10 cellular contexts compared by ENCODE assay signal in the genomic region with DNA sequence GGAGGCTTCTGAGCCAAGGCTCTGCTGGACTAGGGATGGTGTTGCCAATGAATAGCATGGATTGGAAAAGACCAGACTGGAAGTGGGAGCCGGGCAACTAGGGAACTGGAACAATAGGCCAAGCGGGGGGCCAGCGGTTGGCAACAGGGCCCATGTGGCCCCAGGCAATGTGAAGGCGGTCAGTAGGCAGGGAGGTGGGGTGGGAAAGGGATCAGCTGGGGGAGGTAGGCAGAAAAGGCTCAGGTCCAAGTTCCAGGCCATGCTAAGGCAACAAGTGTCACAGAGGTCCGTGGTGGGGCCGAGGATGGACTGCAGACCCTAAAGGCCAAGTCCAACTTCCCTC. TPM values are rescaled to one million over a fixed set of nuclear protein-coding genes. Genes with fewer than 3 reads are reported as not detected.
A peak's percentile ranks its signal among the peaks of the same experiment; 100 is the strongest.
DNase-seq lines count a peak whose midpoint lies in the region; ATAC-seq, FAIRE-seq and TF ChIP-seq lines count a peak whose summit lies in the region.
"Had no signal": no experiment of that assay in that cellular context is flagged by ENCODE, and none has a peak within 500 bp of the region (broad histone marks: within the 10 kb centered on the region; RNA-seq: fewer than 3 reads in every experiment).

No MANE protein-coding gene starts in this region.

- TF ChIP-seq CTCF in A549 (IDR thresholded peaks at IDR 0.05) (no peak), H1 (IDR thresholded peaks at IDR 0.05; ENCODE audit: control extremely low read depth in 1 of 3, insufficient read depth in 1 of 3, low read depth in 1 of 3, low read length in 3 of 3) (no peak), neural crest cell (conservative IDR thresholded peaks at IDR 0.05) (no peak)

- H4K8ac ChIP-seq in H1 (ENCODE audit: extremely low read depth, insufficient read depth, low read length), result no peak overlapping the region

- peak overlapping the region; percentile 54 for H3K27ac Mint-ChIP-seq in neural crest cell (ENCODE audit: unreplicated experiment)
- H3K27ac Mint-ChIP-seq: effector memory CD8-positive, alpha-beta T cell had no signal

- H3K4me3 Mint-ChIP-seq in neural crest cell, result peak overlapping the region; percentile 45
- H3K4me3 Mint-ChIP-seq: effector memory CD8-positive, alpha-beta T cell had no signal

- TF ChIP-seq EP300 in A549 (IDR thresholded peaks at IDR 0.05), result no peak
- TF ChIP-seq EP300 in H1 (IDR thresholded peaks at IDR 0.05; ENCODE audit: borderline replicate concordance in 1 of 2, low read depth in 2 of 2, low read length in 2 of 2), result no peak

- H3K79me2 ChIP-seq in H1 (ENCODE audit: control insufficient read depth in 1 of 2, insufficient read depth in 2 of 2, low read length in 2 of 2), result no peaks in the 10 kb centered on the region

- peaks cover 2 to 17% (median 7%) of the 10 kb centered on the region in 4 experiments; a peak in 3 of 8 replicates for H3K36me3 ChIP-seq in H1 (ENCODE audit: control insufficient read depth in 2 of 4, insufficient read depth in 4 of 4, low read length in 3 of 4)

- POLR2A ChIA-PET in A549 (lab: Yijun Ruan, JAX) (interaction anchor here (1.0 to 1.2 kb wide), 3 partner anchors 9 to 50 kb away, joined by 3 to 8 read pairs (median 3); a partner anchor contains a TSS), H1 (lab: Charles Lee; ENCODE audit: partially characterized antibody) (interaction anchor here (0.6 to 3.1 kb wide), 7 partner anchors 10 to 43 kb away, joined by 3 to 12 read pairs (median 7); no protein-coding TSS in a partner anchor)

- FAIRE-seq in A549 (lab: Jason Lieb, UNC) (no peak), H1 (lab: Jason Lieb, UNC) (no peak)

- H3K18ac ChIP-seq in H1 (ENCODE audit: extremely low read depth, low read length), result peak overlapping the region; percentile 52; the same call in 1 of the 2 replicates

- no peak for DNase-seq in A549 (ENCODE audit: low read depth in 1 of 2, low spot score in 1 of 2)
- DNase-seq in NCI-H146 treated with DMSO at 0.1 percent for 48 hours (lab: John Stamatoyannopoulos, UW; ENCODE audit: unreplicated experiment), result peak; percentile 67
- no peak for DNase-seq in H1 (ENCODE audit: low read depth in 1 of 2, low spot score in 2 of 2)
- DNase-seq in neural crest cell (ENCODE audit: low read depth, low spot score), result no peak
- DNase-seq in stimulated activated CD4-positive, alpha-beta T cell treated with anti-CD3 and anti-CD28 coated beads, Interleukin-1b, Interleukin-23, amount 100 ng/mL, for 48 hours, result no peak
- no peak for DNase-seq in activated gamma-delta T cell treated with Interleukin-2 at 50 U/mL for 16 hours
- DNase-seq in cerebellar cortex (ENCODE audit: low spot score), result no peak
- DNase-seq in GOT3 (lab: John Stamatoyannopoulos, UW), result no peak
- DNase-seq: activated CD4-positive, alpha-beta T cell treated with anti-CD3 and anti-CD28 coated beads, Interleukin-2, amount 50 U/mL, for 1 hour; effector memory CD8-positive, alpha-beta T cell had no signal

- H2AK5ac ChIP-seq in H1 (ENCODE audit: low read depth, low read length), result no peak overlapping the region; the same call in 1 of the 2 replicates

- H4K5ac ChIP-seq in H1 (ENCODE audit: insufficient read length, low read depth, low read length), result no peak overlapping the region

- CTCF ChIA-PET in A549 (lab: Yijun Ruan, JAX) (interaction anchor here (0.8 to 32.3 kb wide), 7 partner anchors 9 to 75 kb away, joined by 3 to 850 read pairs (median 5); no protein-coding TSS in a partner anchor), H1 (lab: Charles Lee; ENCODE audit: partially characterized antibody) (interaction anchor here (0.6 to 20.6 kb wide), 21 partner anchors 9 to 367 kb away, joined by 3 to 379 read pairs (median 4); a partner anchor contains a TSS)

- H2BK20ac ChIP-seq in H1 (ENCODE audit: low read length), result 0 out of 2 replicates have a peak overlapping the region, but pooled peaks have one; percentile 76

- peaks cover 7% of the 10 kb centered on the region for H3K36me3 Mint-ChIP-seq in neural crest cell (ENCODE audit: low read depth)

- peak overlapping the region; percentile 84 for H3K27ac ChIP-seq in A549
- no peak overlapping the region for H3K27ac ChIP-seq in H1 (ENCODE audit: low read depth, low read length)

- no peaks in the 10 kb centered on the region for H4K20me1 ChIP-seq in H1 (replicated peaks in 1 of 2; ENCODE audit: control insufficient read depth in 1 of 2, insufficient read depth in 2 of 2, low read length in 2 of 2)

- no peak overlapping the region for H2AFZ ChIP-seq in H1 (ENCODE audit: low read length)

- H3K4me3 ChIP-seq in A549 (no peak overlapping the region; the same call in 2 of the 3 replicates), H1 (ENCODE audit: extremely low read depth in 1 of 4, insufficient read depth in 2 of 4, low read depth in 3 of 4, low read length in 4 of 4) (no peak overlapping the region)

- 0 out of 2 replicates have a peak, but pooled peaks cover 2% of the 10 kb centered on the region for H3K79me1 ChIP-seq in H1 (ENCODE audit: low read depth, low read length)

- TF ChIP-seq RAD21 in A549 (conservative IDR thresholded peaks at IDR 0.05 in 1 of 2, IDR thresholded peaks at IDR 0.05 in 1 of 2), result no peak
- TF ChIP-seq RAD21 in H1 (IDR thresholded peaks at IDR 0.05 in 1 of 2, conservative IDR thresholded peaks at IDR 0.05 in 1 of 2; ENCODE audit: low read depth in 2 of 2, low read length in 2 of 2), result no peak

- H4K91ac ChIP-seq in H1 (replicated peaks; ENCODE audit: insufficient read length, low read length), result peak overlapping the region; percentile 49

- H3K4me2 ChIP-seq in A549 (peak overlapping the region; percentile 73), H1 (ENCODE audit: insufficient read depth in 1 of 2, low read depth in 2 of 2, low read length in 2 of 2) (peak overlapping the region in 1 of 2 experiments; percentile 61; a peak in 1 of 4 replicates)

- 0 out of 2 replicates have a peak overlapping the region, but pooled peaks have one; percentile 9 for H2BK5ac ChIP-seq in H1 (ENCODE audit: low read depth, low read length)

- ATAC-seq in A549, result peak in 1 of 2 experiments; percentile 24; a peak in 3 of 6 replicates
- ATAC-seq: effector memory CD8-positive, alpha-beta T cell had no signal

- no peak overlapping the region for H3K14ac ChIP-seq in H1 (ENCODE audit: insufficient read length)

- no peak overlapping the region for H2BK120ac ChIP-seq in H1 (replicated peaks; ENCODE audit: low read depth, low read length)

- H3K27me3 ChIP-seq in H1 (replicated peaks in 1 of 4; ENCODE audit: control insufficient read depth in 3 of 4, extremely low read depth in 1 of 4, insufficient read depth in 3 of 4, low read length in 3 of 4), result no peaks in the 10 kb centered on the region

- H3K4ac ChIP-seq in H1 (replicated peaks; ENCODE audit: insufficient read length, low read depth, low read length), result no peak overlapping the region

- H3K9me3 Mint-ChIP-seq in neural crest cell, result no peaks in the 10 kb centered on the region
- H3K9me3 Mint-ChIP-seq: effector memory CD8-positive, alpha-beta T cell had no signal

- peak overlapping the region in 1 of 4 experiments; percentile 4; a peak in 1 of 7 replicates for H3K9ac ChIP-seq in H1 (replicated peaks in 1 of 4; ENCODE audit: extremely low read depth in 1 of 4, low read depth in 3 of 4, low read length in 3 of 4)

- H3K9me3 ChIP-seq in A549 (no peaks in the 10 kb centered on the region), H1 (ENCODE audit: insufficient read depth in 2 of 2, low read depth in 1 of 2, low read length in 1 of 2) (no peaks in the 10 kb centered on the region)

- H3K27me3 Mint-ChIP-seq in neural crest cell (ENCODE audit: low read depth), result peaks cover 4% of the 10 kb centered on the region
- H3K27me3 Mint-ChIP-seq: effector memory CD8-positive, alpha-beta T cell had no signal

- no peaks in the 10 kb centered on the region for H3K23me2 ChIP-seq in H1 (ENCODE audit: low read depth, low read length)

- H2BK12ac ChIP-seq in H1 (ENCODE audit: low read depth, low read length), result peak overlapping the region; percentile 71; the same call in 1 of the 2 replicates

- H3K23ac ChIP-seq in H1 (ENCODE audit: insufficient read length), result no peak overlapping the region

- peaks cover 40% of the 10 kb centered on the region for H3K4me1 Mint-ChIP-seq in neural crest cell

- H3K4me1 ChIP-seq in A549, result peaks cover 37% of the 10 kb centered on the region
- H3K4me1 ChIP-seq in H1 (replicated peaks in 1 of 4; ENCODE audit: control insufficient read depth in 3 of 4, insufficient read depth in 4 of 4, low read length in 3 of 4), result peaks cover 0 to 21% (median 10%) of the 10 kb centered on the region in 4 experiments; a peak in 6 of 7 replicates

- WGBS in A549 (ENCODE audit: missing lambda C conversion rate), result 85% methylated on average over 6 of the region's 6 CpGs
- 70% methylated on average over 6 of the region's 6 CpGs; no CpG with 5 or more reads in 1 of the 2 experiments for WGBS in H1 (ENCODE audit: extremely low coverage in 1 of 2, insufficient coverage in 1 of 2, insufficient read length in 1 of 2, insufficient replicate concordance in 2 of 2, low coverage in 1 of 2, low lambda C conversion rate in 2 of 2, missing lambda C conversion rate in 1 of 2), 2 experiments

- no peak for TF ChIP-seq POLR2A in A549 (IDR thresholded peaks at IDR 0.05; ENCODE audit: low read length)
- no peak for TF ChIP-seq POLR2A in H1 (IDR thresholded peaks at IDR 0.05; ENCODE audit: control extremely low read depth in 1 of 2, low read depth in 2 of 2, low read length in 2 of 2)

- no peak overlapping the region for H3K56ac ChIP-seq in H1 (replicated peaks; ENCODE audit: insufficient read length, low read depth, low read length)

- peak overlapping the region; percentile 89; the same call in 1 of the 2 replicates for H2BK15ac ChIP-seq in H1 (ENCODE audit: low read length)

RNA-seq across cellular contexts. Expression of a gene that starts 14.9 kb away (rescaled TPM):
- 7.0 and 11.6 TPM in 2 replicates for polyA plus RNA-seq in A549 (2011; rRNA removed)
- polyA plus RNA-seq in A549 (2012; cell fraction: cytosol; rRNA removed), result 11.5 and 15.8 TPM in 2 replicates
- 36.8 and 38.6 TPM in 2 replicates for polyA plus RNA-seq in A549 (2012; cell fraction: nucleus; rRNA removed)
- 18.1 to 21.4 TPM (median 21.2 TPM) in 3 replicates for polyA plus RNA-seq in A549 (2017; fragmentation: RNase III; extraction: RNeasy Plus Mini Kit Qiagen cat#74134 plus additional on column Dnase treatment)
- 19.7 and 23.3 TPM in 2 replicates for polyA minus RNA-seq in A549 (2011; rRNA and poly(A)+ RNA removed)
- total RNA-seq in H1 (2021; fragmentation: NEBNext Ultra II Directional; extraction: Animal tissue kit (Norgen Biotek cat#: 25700)), result 40.4 and 40.5 TPM in 2 replicates
- polyA plus RNA-seq in H1 (2011; rRNA removed), result 5.5 and 13.2 TPM in 2 replicates
- polyA plus RNA-seq in H1 (2011; cell fraction: cytosol; rRNA removed), result 4.1 TPM
- polyA plus RNA-seq in H1 (2011; cell fraction: nucleus; rRNA removed), result 18.6 TPM
- 15.2 to 19.4 TPM (median 18.9 TPM) in 4 replicates for polyA plus RNA-seq in H1 (2012, experiment 1 of 2)
- polyA plus RNA-seq in H1 (2012, experiment 2 of 2), result 13.9 TPM
- polyA plus RNA-seq in H1 (2013, experiment 1 of 2), result 33.1 TPM
- polyA plus RNA-seq in H1 (2013, experiment 2 of 2), result 33.0 TPM
- 10.0 and 15.5 TPM in 2 replicates for polyA minus RNA-seq in H1 (2011; rRNA and poly(A)+ RNA removed)
- 23.0 TPM for polyA minus RNA-seq in H1 (2011; cell fraction: cytosol; rRNA and poly(A)+ RNA removed)
- polyA minus RNA-seq in H1 (2011; cell fraction: nucleus; rRNA and poly(A)+ RNA removed), result 35.1 TPM
- total RNA-seq in neural crest cell, result 39.8 and 44.5 TPM in 2 replicates

RNA-seq across cellular contexts. Expression of a gene that starts 42.0 kb away (rescaled TPM):
- polyA plus RNA-seq in A549 (2011; rRNA removed) (9.4 and 9.8 TPM in 2 replicates), A549 (2017; fragmentation: RNase III; extraction: RNeasy Plus Mini Kit Qiagen cat#74134 plus additional on column Dnase treatment) (6.7 to 9.2 TPM (median 6.8 TPM) in 3 replicates), H1 (2011; rRNA removed) (11.9 and 13.9 TPM in 2 replicates)
- 11.1 and 13.2 TPM in 2 replicates for polyA plus RNA-seq in A549 (2012; cell fraction: cytosol; rRNA removed)
- 13.0 and 15.7 TPM in 2 replicates for polyA plus RNA-seq in A549 (2012; cell fraction: nucleus; rRNA removed)
- 9.3 and 10.6 TPM in 2 replicates for polyA minus RNA-seq in A549 (2011; rRNA and poly(A)+ RNA removed)
- 12.7 and 13.6 TPM in 2 replicates for total RNA-seq in H1 (2021; fragmentation: NEBNext Ultra II Directional; extraction: Animal tissue kit (Norgen Biotek cat#: 25700))
- 10.4 TPM for polyA plus RNA-seq in H1 (2011; cell fraction: cytosol; rRNA removed)
- polyA plus RNA-seq in H1 (2011; cell fraction: nucleus; rRNA removed), result 12.9 TPM
- polyA plus RNA-seq in H1 (2012, experiment 1 of 2), result 10.9 to 13.5 TPM (median 11.5 TPM) in 4 replicates
- 7.6 TPM for polyA plus RNA-seq in H1 (2012, experiment 2 of 2)
- 6.2 TPM for polyA plus RNA-seq in H1 (2013, experiment 1 of 2)
- polyA plus RNA-seq in H1 (2013, experiment 2 of 2), result 6.1 TPM
- 11.8 and 13.5 TPM in 2 replicates for polyA minus RNA-seq in H1 (2011; rRNA and poly(A)+ RNA removed)
- polyA minus RNA-seq in H1 (2011; cell fraction: cytosol; rRNA and poly(A)+ RNA removed), result 10.1 TPM
- 11.5 TPM for polyA minus RNA-seq in H1 (2011; cell fraction: nucleus; rRNA and poly(A)+ RNA removed)
- total RNA-seq in neural crest cell, result 57.4 and 60.1 TPM in 2 replicates
